ENCODE assay signal across 24 cellular contexts in genomic region chr5:65548281-65548680, GRCh38.
"Had no signal": no experiment of that assay in that cellular context is flagged by ENCODE, and none has a peak within 500 bp of the region (broad histone marks: within the 10 kb centered on the region; RNA-seq: fewer than 3 reads in every experiment).

No MANE protein-coding gene starts in this region.

- H3K27ac Mint-ChIP-seq: nephron; stimulated activated naive CD8-positive, alpha-beta T cell treated with anti-CD3 and anti-CD28 coated beads, Interleukin-15, Interleukin-2, amounts not matched to agents 100 ng/mL and 50 ng/mL, for 24 hours had no signal

- H3K9me3 Mint-ChIP-seq: naive thymus-derived CD8-positive, alpha-beta T cell; nephron; neural crest cell; stimulated activated naive CD8-positive, alpha-beta T cell treated with anti-CD3 and anti-CD28 coated beads, Interleukin-15, Interleukin-2, amounts not matched to agents 100 ng/mL and 50 ng/mL, for 24 hours had no signal

- DNase-seq: kidney glomerular epithelial cell; left colon; left lung; lower lobe of right lung; mammary epithelial cell; mesenchymal stem cell; naive thymus-derived CD8-positive, alpha-beta T cell; nucleus accumbens; pancreas; posterior cingulate gyrus; retina; right cardiac atrium; stimulated activated CD4-positive, alpha-beta T cell treated with anti-CD3 and anti-CD28 coated beads, Interleukin-12 subunit alpha, Interleukin-12 subunit beta, amount 100 ng/mL, for 4 hours; stimulated activated CD4-positive, alpha-beta T cell treated with anti-CD3 and anti-CD28 coated beads, Interleukin-15, amount 100 ng/mL, for 24 hours; stimulated activated CD4-positive, alpha-beta T cell treated with anti-CD3 and anti-CD28 coated beads, Interleukin-2, amount 100 ng/mL, for 24 hours; stimulated activated CD4-positive, alpha-beta T cell treated with anti-CD3 and anti-CD28 coated beads, Interleukin-4, amount 100 ng/mL, for 1 hour; stimulated activated naive CD4-positive, alpha-beta T cell; tibial artery; trophoblast cell; upper lobe of right lung had no signal

- H3K4me1 Mint-ChIP-seq: nephron, neural crest cell had no signal

- ATAC-seq: left colon; left lung; lower lobe of right lung; naive thymus-derived CD8-positive, alpha-beta T cell; pancreas; right cardiac atrium; sciatic nerve; upper lobe of right lung had no signal

- H3K27me3 Mint-ChIP-seq: naive thymus-derived CD8-positive, alpha-beta T cell; stimulated activated naive CD8-positive, alpha-beta T cell treated with anti-CD3 and anti-CD28 coated beads, Interleukin-15, Interleukin-2, amounts not matched to agents 100 ng/mL and 50 ng/mL, for 24 hours had no signal

- H3K4me3 Mint-ChIP-seq: naive thymus-derived CD8-positive, alpha-beta T cell; nephron; neural crest cell; stimulated activated naive CD8-positive, alpha-beta T cell treated with anti-CD3 and anti-CD28 coated beads, Interleukin-15, Interleukin-2, amounts not matched to agents 100 ng/mL and 50 ng/mL, for 24 hours had no signal
